ENCODE assay signal across 14 cellular contexts in genomic region chr9:84697042-84697441, GRCh38.
"Had no signal": no experiment of that assay in that cellular context is flagged by ENCODE, and none has a peak within 500 bp of the region (broad histone marks: within the 10 kb centered on the region; RNA-seq: fewer than 3 reads in every experiment).

No MANE protein-coding gene starts in this region.

- ATAC-seq: gastrocnemius medialis had no signal

- H3K4me3 Mint-ChIP-seq: immature natural killer cell; memory B cell; mesothelial cell of epicardium; natural killer cell treated with Interleukin-12 subunit alpha and Interleukin-12 subunit beta and Interleukin-15 and Interleukin-18, amount 100 ng/mL, for 72 hours; stimulated activated memory B cell treated with anti-CD40 and anti-IgM and Interleukin-4, amounts not matched to agents 10 μg/mL and 1 μg/mL and 100 μg/mL, for 72 hours; type B pancreatic cell had no signal

- DNase-seq: cortex of kidney had no signal

- H3K27ac Mint-ChIP-seq: immature natural killer cell; memory B cell; mesothelial cell of epicardium; natural killer cell treated with Interleukin-12 subunit alpha and Interleukin-12 subunit beta and Interleukin-15 and Interleukin-18, amount 100 ng/mL, for 72 hours; stimulated activated memory B cell treated with anti-CD40 and anti-IgM and Interleukin-4, amounts not matched to agents 10 μg/mL and 1 μg/mL and 100 μg/mL, for 72 hours; type B pancreatic cell had no signal

- H3K9me3 ChIP-seq: gastrocnemius medialis, left ventricle myocardium inferior, lower lobe of right lung, psoas muscle, right lobe of liver, stomach had no signal

- H3K27ac ChIP-seq: gastrocnemius medialis, left ventricle myocardium inferior, lower lobe of right lung, parathyroid adenoma, psoas muscle, right lobe of liver, stomach had no signal

- H3K36me3 ChIP-seq: gastrocnemius medialis, left ventricle myocardium inferior, lower lobe of right lung, right lobe of liver, stomach had no signal

- H3K27me3 ChIP-seq: gastrocnemius medialis, right lobe of liver had no signal

- H3K36me3 Mint-ChIP-seq: immature natural killer cell; memory B cell; natural killer cell treated with Interleukin-12 subunit alpha and Interleukin-12 subunit beta and Interleukin-15 and Interleukin-18, amount 100 ng/mL, for 72 hours; stimulated activated memory B cell treated with anti-CD40 and anti-IgM and Interleukin-4, amounts not matched to agents 10 μg/mL and 1 μg/mL and 100 μg/mL, for 72 hours had no signal

- H3K9me3 Mint-ChIP-seq: memory B cell; mesothelial cell of epicardium; natural killer cell treated with Interleukin-12 subunit alpha and Interleukin-12 subunit beta and Interleukin-15 and Interleukin-18, amount 100 ng/mL, for 72 hours; stimulated activated memory B cell treated with anti-CD40 and anti-IgM and Interleukin-4, amounts not matched to agents 10 μg/mL and 1 μg/mL and 100 μg/mL, for 72 hours; type B pancreatic cell had no signal

- H3K4me3 ChIP-seq: gastrocnemius medialis, left ventricle myocardium inferior, lower lobe of right lung, psoas muscle, right lobe of liver, stomach had no signal

- H3K4me1 Mint-ChIP-seq: immature natural killer cell, memory B cell had no signal

- H3K4me1 ChIP-seq: gastrocnemius medialis, left ventricle myocardium inferior, lower lobe of right lung, parathyroid adenoma, psoas muscle, right lobe of liver, stomach had no signal
